8 cellular contexts compared by ENCODE assay signal in the genomic region with DNA sequence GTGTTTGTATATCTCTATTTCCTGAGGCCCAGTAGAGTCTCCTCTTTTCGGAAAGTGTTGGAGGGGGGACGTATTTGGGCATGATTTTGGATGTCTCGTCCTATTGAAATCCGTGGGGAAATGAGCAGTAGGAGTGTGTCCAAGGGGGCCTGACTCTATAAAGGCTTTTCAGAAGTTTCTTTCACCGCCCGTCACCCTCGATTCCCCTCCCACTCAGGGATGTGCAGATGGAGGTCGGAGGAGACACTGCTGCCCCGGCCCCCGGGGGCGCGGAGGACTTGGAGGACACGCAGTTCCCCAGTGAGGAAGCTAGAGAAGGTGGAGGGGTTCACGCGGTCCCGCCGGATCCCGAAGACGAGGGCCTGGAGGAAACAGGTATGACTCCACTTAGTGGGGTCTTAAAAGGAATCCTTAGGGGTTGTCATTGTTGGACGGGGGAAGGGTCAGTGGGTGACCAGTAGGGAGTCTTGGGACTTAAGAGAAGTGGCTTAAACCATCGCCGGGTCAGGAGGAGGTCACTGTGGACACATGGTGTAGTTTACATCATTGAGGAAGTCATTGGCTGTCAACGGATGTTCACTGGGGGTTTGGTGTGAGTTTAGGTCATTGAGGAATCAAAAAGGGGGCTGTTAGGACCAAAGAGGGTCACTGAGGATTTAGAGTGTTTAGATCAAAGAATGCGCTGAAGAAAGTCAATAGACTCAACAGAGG. TPM values are rescaled to one million over a fixed set of nuclear protein-coding genes. Genes with fewer than 3 reads are reported as not detected.
DNase-seq lines count a peak whose midpoint lies in the region; ATAC-seq and TF ChIP-seq lines count a peak whose summit lies in the region.

No MANE protein-coding gene starts in this region.

- no peaks in the 10 kb centered on the region for H3K9me2 ChIP-seq in GM23338 (ENCODE audit: insufficient read depth)

- in situ Hi-C loops in transverse colon (cut with MboI; ENCODE audit: low pct_ligation_motif_present in 1 of 4, low pct_unique_long_range_greater_than_20kb in 1 of 4, low sequenced_read_pairs in 3 of 4): loop anchor here in 1 of 4 donors (25.0 kb wide), 1 partner anchor 1554 kb away; a partner anchor contains a TSS

- peaks cover 10% of the 10 kb centered on the region for H3K27me3 Mint-ChIP-seq in GM23338 (ENCODE audit: insufficient read depth, low read depth, poor library complexity)

- H3K4me1 Mint-ChIP-seq in GM23338: peaks cover 20% of the 10 kb centered on the region

- H3K79me2 ChIP-seq in GM23338 (replicated peaks; ENCODE audit: insufficient read depth): peaks cover 20% of the 10 kb centered on the region

- H4K20me1 ChIP-seq in GM23338 (replicated peaks; ENCODE audit: insufficient read depth): no peaks in the 10 kb centered on the region

- peak overlapping the region; percentile 99 for H3K27ac Mint-ChIP-seq in GM23338

- H3K4me3 ChIP-seq in GM23338 (peak overlapping the region; percentile 99), mucosa of descending colon (peak overlapping the region; percentile 67), transverse colon (peak overlapping the region; percentile 54 to 95 (median 69))

- H3K36me3 ChIP-seq in GM23338 (ENCODE audit: insufficient read depth) (0 out of 2 replicates have a peak, but pooled peaks cover 3% of the 10 kb centered on the region), mucosa of descending colon (ENCODE audit: low read depth) (peaks cover 13% of the 10 kb centered on the region), transverse colon (peaks cover 0 to 12% (median under 1%) of the 10 kb centered on the region in 4 donors)

- peak overlapping the region; percentile 94 for H2AFZ ChIP-seq in GM23338

- no peak for TF ChIP-seq POLR2A in transverse colon (IDR thresholded peaks at IDR 0.05)

- H3K9me3 Mint-ChIP-seq in GM23338: peaks cover 2% of the 10 kb centered on the region; the same call in 2 of the 3 replicates

- H3K27me3 ChIP-seq in GM23338 (ENCODE audit: insufficient read depth) (no peaks in the 10 kb centered on the region), transverse colon (no peaks in the 10 kb centered on the region)

- no peak for TF ChIP-seq EP300 in transverse colon (IDR thresholded peaks at IDR 0.05; ENCODE audit: low read depth)

- ATAC-seq in GM23338: no peak
- no peak for ATAC-seq in mucosa of descending colon

- H3K4me1 ChIP-seq in GM23338 (ENCODE audit: insufficient read depth): peaks cover 13% of the 10 kb centered on the region; the same call in 1 of the 2 replicates
- peaks cover 11% of the 10 kb centered on the region for H3K4me1 ChIP-seq in mucosa of descending colon (ENCODE audit: low read depth)
- H3K4me1 ChIP-seq in transverse colon: peaks cover 6 to 15% (median 11%) of the 10 kb centered on the region in 4 donors

- H3K9me3 ChIP-seq in mucosa of descending colon (no peaks in the 10 kb centered on the region), transverse colon (no peaks in the 10 kb centered on the region)

- H3K4me3 Mint-ChIP-seq in GM23338: peak overlapping the region; percentile 83

- H3F3A ChIP-seq in GM23338 (replicated peaks; ENCODE audit: low read depth): no peaks in the 10 kb centered on the region

- peak; percentile 24 for DNase-seq in COLO668 (lab: John Stamatoyannopoulos, UW; ENCODE audit: unreplicated experiment)
- no peak for DNase-seq in GM23338 (ENCODE audit: low spot score)
- peak; percentile 6 for DNase-seq in SW480 (ENCODE audit: low spot score)
- DNase-seq in dermis blood vessel endothelial cell: peak; percentile 40
- DNase-seq in mucosa of descending colon: peak; percentile 42 to 73 (median 62)
- DNase-seq in transverse colon: peak; percentile 27
- no peak for DNase-seq in central memory CD4-positive, alpha-beta T cell
- no peak for DNase-seq in NCI-H2107 (lab: John Stamatoyannopoulos, UW)

- no peak for TF ChIP-seq CTCF in GM23338 (conservative IDR thresholded peaks at IDR 0.05; ENCODE audit: low read depth in 2 of 2)
- TF ChIP-seq CTCF in mucosa of descending colon (IDR thresholded peaks at IDR 0.05): no peak
- no peak for TF ChIP-seq CTCF in transverse colon (IDR thresholded peaks at IDR 0.05)

- H3K27ac ChIP-seq in GM23338 (ENCODE audit: low read depth): peak overlapping the region; percentile 88
- peak overlapping the region; percentile 94 to 97 (median 96) for H3K27ac ChIP-seq in transverse colon

- 4 to 11% methylated on average over 11 to 24 of the region's 24 CpGs for WGBS in transverse colon (ENCODE audit: low coverage in 1 of 2), 2 donors

- intact Hi-C loops in mucosa of descending colon (cut with DNase I, micrococcal nuclease) (no loop called here), transverse colon (cut with DNase I; ENCODE audit: low total_unique reads) (no loop called here)

- peaks cover 21% of the 10 kb centered on the region for H3K36me3 Mint-ChIP-seq in GM23338 (ENCODE audit: low read depth)

- H3K4me2 ChIP-seq in GM23338: peak overlapping the region; percentile 94

TF ChIP-seq in GM23338, 12 proteins besides CTCF, POLR2A, EP300 and RAD21 (continues in another document):
- TF ChIP-seq NANOG (IDR thresholded peaks at IDR 0.05; ENCODE audit: borderline replicate concordance): no peak
- no peak for TF ChIP-seq JUNB (IDR thresholded peaks at IDR 0.05; ENCODE audit: unreplicated experiment)
- TF ChIP-seq, protein P1, sequence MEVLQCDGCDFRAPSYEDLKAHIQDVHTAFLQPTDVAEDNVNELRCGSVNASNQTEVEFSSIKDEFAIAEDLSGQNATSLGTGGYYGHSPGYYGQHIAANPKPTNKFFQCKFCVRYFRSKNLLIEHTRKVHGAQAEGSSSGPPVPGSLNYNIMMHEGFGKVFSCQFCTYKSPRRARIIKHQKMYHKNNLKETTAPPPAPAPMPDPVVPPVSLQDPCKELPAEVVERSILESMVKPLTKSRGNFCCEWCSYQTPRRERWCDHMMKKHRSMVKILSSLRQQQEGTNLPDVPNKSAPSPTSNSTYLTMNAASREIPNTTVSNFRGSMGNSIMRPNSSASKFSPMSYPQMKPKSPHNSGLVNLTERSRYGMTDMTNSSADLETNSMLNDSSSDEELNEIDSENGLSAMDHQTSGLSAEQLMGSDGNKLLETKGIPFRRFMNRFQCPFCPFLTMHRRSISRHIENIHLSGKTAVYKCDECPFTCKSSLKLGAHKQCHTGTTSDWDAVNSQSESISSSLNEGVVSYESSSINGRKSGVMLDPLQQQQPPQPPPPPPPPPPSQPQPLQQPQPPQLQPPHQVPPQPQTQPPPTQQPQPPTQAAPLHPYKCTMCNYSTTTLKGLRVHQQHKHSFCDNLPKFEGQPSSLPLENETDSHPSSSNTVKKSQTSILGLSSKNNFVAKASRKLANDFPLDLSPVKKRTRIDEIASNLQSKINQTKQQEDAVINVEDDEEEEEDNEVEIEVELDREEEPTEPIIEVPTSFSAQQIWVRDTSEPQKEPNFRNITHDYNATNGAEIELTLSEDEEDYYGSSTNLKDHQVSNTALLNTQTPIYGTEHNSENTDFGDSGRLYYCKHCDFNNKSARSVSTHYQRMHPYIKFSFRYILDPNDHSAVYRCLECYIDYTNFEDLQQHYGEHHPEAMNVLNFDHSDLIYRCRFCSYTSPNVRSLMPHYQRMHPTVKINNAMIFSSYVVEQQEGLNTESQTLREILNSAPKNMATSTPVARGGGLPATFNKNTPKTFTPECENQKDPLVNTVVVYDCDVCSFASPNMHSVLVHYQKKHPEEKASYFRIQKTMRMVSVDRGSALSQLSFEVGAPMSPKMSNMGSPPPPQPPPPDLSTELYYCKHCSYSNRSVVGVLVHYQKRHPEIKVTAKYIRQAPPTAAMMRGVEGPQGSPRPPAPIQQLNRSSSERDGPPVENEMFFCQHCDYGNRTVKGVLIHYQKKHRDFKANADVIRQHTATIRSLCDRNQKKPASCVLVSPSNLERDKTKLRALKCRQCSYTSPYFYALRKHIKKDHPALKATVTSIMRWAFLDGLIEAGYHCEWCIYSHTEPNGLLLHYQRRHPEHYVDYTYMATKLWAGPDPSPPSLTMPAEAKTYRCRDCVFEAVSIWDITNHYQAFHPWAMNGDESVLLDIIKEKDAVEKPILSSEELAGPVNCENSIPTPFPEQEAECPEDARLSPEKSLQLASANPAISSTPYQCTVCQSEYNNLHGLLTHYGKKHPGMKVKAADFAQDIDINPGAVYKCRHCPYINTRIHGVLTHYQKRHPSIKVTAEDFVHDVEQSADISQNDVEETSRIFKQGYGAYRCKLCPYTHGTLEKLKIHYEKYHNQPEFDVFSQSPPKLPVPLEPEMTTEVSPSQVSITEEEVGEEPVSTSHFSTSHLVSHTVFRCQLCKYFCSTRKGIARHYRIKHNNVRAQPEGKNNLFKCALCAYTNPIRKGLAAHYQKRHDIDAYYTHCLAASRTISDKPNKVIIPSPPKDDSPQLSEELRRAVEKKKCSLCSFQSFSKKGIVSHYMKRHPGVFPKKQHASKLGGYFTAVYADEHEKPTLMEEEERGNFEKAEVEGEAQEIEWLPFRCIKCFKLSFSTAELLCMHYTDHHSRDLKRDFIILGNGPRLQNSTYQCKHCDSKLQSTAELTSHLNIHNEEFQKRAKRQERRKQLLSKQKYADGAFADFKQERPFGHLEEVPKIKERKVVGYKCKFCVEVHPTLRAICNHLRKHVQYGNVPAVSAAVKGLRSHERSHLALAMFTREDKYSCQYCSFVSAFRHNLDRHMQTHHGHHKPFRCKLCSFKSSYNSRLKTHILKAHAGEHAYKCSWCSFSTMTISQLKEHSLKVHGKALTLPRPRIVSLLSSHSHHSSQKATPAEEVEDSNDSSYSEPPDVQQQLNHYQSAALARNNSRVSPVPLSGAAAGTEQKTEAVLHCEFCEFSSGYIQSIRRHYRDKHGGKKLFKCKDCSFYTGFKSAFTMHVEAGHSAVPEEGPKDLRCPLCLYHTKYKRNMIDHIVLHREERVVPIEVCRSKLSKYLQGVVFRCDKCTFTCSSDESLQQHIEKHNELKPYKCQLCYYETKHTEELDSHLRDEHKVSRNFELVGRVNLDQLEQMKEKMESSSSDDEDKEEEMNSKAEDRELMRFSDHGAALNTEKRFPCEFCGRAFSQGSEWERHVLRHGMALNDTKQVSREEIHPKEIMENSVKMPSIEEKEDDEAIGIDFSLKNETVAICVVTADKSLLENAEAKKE (CRISPR knock-in tag; IDR thresholded peaks at IDR 0.05): no peak

RNA-seq across cellular contexts. Expression of a gene that starts 0.4 kb away (rescaled TPM):
- total RNA-seq in GM23338 (2014; rRNA removed; shearing (Covaris generic)): 23.7 and 30.2 TPM in 2 replicates
- 9.7 and 10.0 TPM in 2 replicates for polyA plus RNA-seq in GM23338 (2016; fragmentation: Nextera tagmentation; extraction: Ambion mirVana)
- total RNA-seq in dermis blood vessel endothelial cell (11.1 and 14.8 TPM in 2 replicates), mucosa of descending colon (10 to 100 TPM; 54.8 to 83.8 (median 72.7) TPM), transverse colon (100 to 1,000 TPM in 1 of 4 donors, 10 to 100 TPM in 3; 35.6 to 119 (median 55.9) TPM)

RNA-seq across cellular contexts. Expression of a gene that starts 7.8 kb away (rescaled TPM):
- total RNA-seq in GM23338 (2014; rRNA removed; shearing (Covaris generic)): 0.74 and 3.9 TPM in 2 replicates
- polyA plus RNA-seq in GM23338 (2016; fragmentation: Nextera tagmentation; extraction: Ambion mirVana): 5.8 and 5.9 TPM in 2 replicates
- total RNA-seq in dermis blood vessel endothelial cell (3.0 and 3.4 TPM in 2 replicates), mucosa of descending colon (1 to 10 TPM; 1.7 to 6.3 (median 2.7) TPM), transverse colon (1 to 10 TPM in 2 of 4 donors, not detected in 2; 2.1 to 2.2 TPM)

Comparison
In these comparisons a context has a peak if more than half of its experiments do, and no peak if none do; other contexts are left out.
1. DNase-seq: peak in COLO668 (single experiment), SW480 (single experiment), dermis blood vessel endothelial cell (single experiment), mucosa of descending colon (3 of 3) and transverse colon (single experiment); none in GM23338 (single experiment), central memory CD4-positive, alpha-beta T cell (single experiment) and NCI-H2107 (single experiment).
2. Peak in every context shown above with its lines, with median percentiles within 50 percentile points of each other: H3K4me3 ChIP-seq.